9 cellular contexts compared by ENCODE assay signal in genomic region chr1:169483500-169483966, GRCh38. TPM values are rescaled to one million over a fixed set of nuclear protein-coding genes. Genes with fewer than 3 reads are reported as not detected.
DNase-seq lines count a peak whose midpoint lies in the region; FAIRE-seq and TF ChIP-seq lines count a peak whose summit lies in the region.
"Had no signal": no experiment of that assay in that cellular context is flagged by ENCODE, and none has a peak within 500 bp of the region (broad histone marks: within the 10 kb centered on the region; RNA-seq: fewer than 3 reads in every experiment).

No MANE protein-coding gene starts in this region.

- no peaks in the 10 kb centered on the region for H3K27me3 ChIP-seq in iPS-20b (ENCODE audit: insufficient read depth, low read length)
- no peaks in the 10 kb centered on the region for H3K27me3 ChIP-seq in thyroid gland

- peak overlapping the region; percentile 79; the same call in 1 of the 2 replicates for H3K9ac ChIP-seq in iPS-20b (ENCODE audit: low read depth, low read length)

- no peak overlapping the region for H3K27ac ChIP-seq in iPS-20b (ENCODE audit: low read length)
- peak overlapping the region in 2 of 3 donors; percentile 98 for H3K27ac ChIP-seq in thyroid gland

- H3K36me3 Mint-ChIP-seq in activated T-cell treated with anti-CD3 and anti-CD28 coated beads, Interleukin-2, amount 50 U/mL, for 24 hours (ENCODE audit: low read depth): peaks cover 26% of the 10 kb centered on the region
- H3K36me3 Mint-ChIP-seq in activated T-helper 2 cell treated with anti-CD3 and anti-CD28 coated beads, Interferon-gamma antibody, Interleukin-2, Interleukin-4, amounts not matched to agents 10 μg/mL and 5 μg/mL and 100 μg/mL, durations not matched to agents 14 hours and 24 hours and 36 hours (ENCODE audit: low read depth): peaks cover 14% of the 10 kb centered on the region

- no peak for DNase-seq in activated T-cell treated with anti-CD3 and anti-CD28 coated beads, Interleukin-2, amount 50 U/mL, for 24 hours
- no peak for DNase-seq in activated T-cell treated with anti-CD3 and anti-CD28 coated beads, Interleukin-2, amount 50 U/mL, for 48 hours
- no peak for DNase-seq in activated T-helper 2 cell treated with anti-CD3 and anti-CD28 coated beads, Interferon-gamma antibody, Interleukin-2, Interleukin-4, amounts not matched to agents 10 μg/mL and 5 μg/mL and 100 μg/mL, durations not matched to agents 14 hours and 24 hours and 36 hours (ENCODE audit: low spot score)
- DNase-seq in thyroid gland (peak; percentile 32 to 54), A172 (ENCODE audit: low spot score) (no peak), posterior vena cava (ENCODE audit: low spot score) (no peak), D721Med (ENCODE audit: insufficient read length, low spot score) (no peak)

- TF ChIP-seq POLR2A in thyroid gland (IDR thresholded peaks at IDR 0.05): peak in 1 of 2 donors; percentile 81

- intact Hi-C loops in activated T-helper 2 cell treated with anti-CD3 and anti-CD28 coated beads, Interferon-gamma antibody, Interleukin-2, Interleukin-4, amounts not matched to agents 10 μg/mL and 5 μg/mL and 100 μg/mL, durations not matched to agents 14 hours and 24 hours and 36 hours (cut with micrococcal nuclease): no loop called here
- intact Hi-C loops in thyroid gland (cut with DNase I): no loop called here
- intact Hi-C loops in posterior vena cava (cut with DNase I): no loop called here

- no peaks in the 10 kb centered on the region for H3K9me3 ChIP-seq in iPS-20b (ENCODE audit: insufficient read depth, low read depth, low read length)
- H3K9me3 ChIP-seq in thyroid gland: no peaks in the 10 kb centered on the region

- peaks cover 63% of the 10 kb centered on the region for H3K4me1 Mint-ChIP-seq in activated T-cell treated with anti-CD3 and anti-CD28 coated beads, Interleukin-2, amount 50 U/mL, for 24 hours (ENCODE audit: low read depth)
- peaks cover 68% of the 10 kb centered on the region for H3K4me1 Mint-ChIP-seq in activated T-helper 2 cell treated with anti-CD3 and anti-CD28 coated beads, Interferon-gamma antibody, Interleukin-2, Interleukin-4, amounts not matched to agents 10 μg/mL and 5 μg/mL and 100 μg/mL, durations not matched to agents 14 hours and 24 hours and 36 hours (ENCODE audit: low read depth)

- WGBS in thyroid gland, 2 donors: 53 to 66% methylated on average over 5 of the region's 5 CpGs

- H3K4me1 ChIP-seq in iPS-20b (ENCODE audit: insufficient read depth, low read length): peaks cover 66% of the 10 kb centered on the region
- H3K4me1 ChIP-seq in thyroid gland: peaks cover 16 to 31% of the 10 kb centered on the region in 2 donors

- FAIRE-seq in D721Med (lab: Jason Lieb, UNC): no peak
- FAIRE-seq: G401.6 had no signal

- TF ChIP-seq CTCF in thyroid gland (IDR thresholded peaks at IDR 0.05) (no peak), D721Med (IDR thresholded peaks at IDR 0.05; ENCODE audit: insufficient read depth, missing control alignments) (no peak)

- H3K4me3 ChIP-seq in iPS-20b (ENCODE audit: low read length) (peak overlapping the region; percentile 79), thyroid gland (replicated peaks in 1 of 3) (peak overlapping the region in 1 of 3 donors; percentile 87)

- no peaks in the 10 kb centered on the region for H3K9me3 Mint-ChIP-seq in activated T-cell treated with anti-CD3 and anti-CD28 coated beads, Interleukin-2, amount 50 U/mL, for 24 hours
- no peaks in the 10 kb centered on the region for H3K9me3 Mint-ChIP-seq in activated T-helper 2 cell treated with anti-CD3 and anti-CD28 coated beads, Interferon-gamma antibody, Interleukin-2, Interleukin-4, amounts not matched to agents 10 μg/mL and 5 μg/mL and 100 μg/mL, durations not matched to agents 14 hours and 24 hours and 36 hours

- H3K27ac Mint-ChIP-seq in activated T-cell treated with anti-CD3 and anti-CD28 coated beads, Interleukin-2, amount 50 U/mL, for 24 hours: no peak overlapping the region
- no peak overlapping the region for H3K27ac Mint-ChIP-seq in activated T-helper 2 cell treated with anti-CD3 and anti-CD28 coated beads, Interferon-gamma antibody, Interleukin-2, Interleukin-4, amounts not matched to agents 10 μg/mL and 5 μg/mL and 100 μg/mL, durations not matched to agents 14 hours and 24 hours and 36 hours

- H3K27me3 Mint-ChIP-seq in activated T-cell treated with anti-CD3 and anti-CD28 coated beads, Interleukin-2, amount 50 U/mL, for 24 hours: no peaks in the 10 kb centered on the region
- H3K27me3 Mint-ChIP-seq in activated T-helper 2 cell treated with anti-CD3 and anti-CD28 coated beads, Interferon-gamma antibody, Interleukin-2, Interleukin-4, amounts not matched to agents 10 μg/mL and 5 μg/mL and 100 μg/mL, durations not matched to agents 14 hours and 24 hours and 36 hours (ENCODE audit: low read depth): no peaks in the 10 kb centered on the region

- peak overlapping the region; percentile 86 for H3K4me3 Mint-ChIP-seq in activated T-cell treated with anti-CD3 and anti-CD28 coated beads, Interleukin-2, amount 50 U/mL, for 24 hours
- H3K4me3 Mint-ChIP-seq in activated T-helper 2 cell treated with anti-CD3 and anti-CD28 coated beads, Interferon-gamma antibody, Interleukin-2, Interleukin-4, amounts not matched to agents 10 μg/mL and 5 μg/mL and 100 μg/mL, durations not matched to agents 14 hours and 24 hours and 36 hours (ENCODE audit: low read depth): peak overlapping the region; percentile 89

- no peaks in the 10 kb centered on the region; the same call in 1 of the 2 replicates for H3K36me3 ChIP-seq in iPS-20b (ENCODE audit: insufficient read depth, low read depth, low read length)
- H3K36me3 ChIP-seq in thyroid gland: no peaks in the 10 kb centered on the region

RNA-seq across cellular contexts. Expression of gene SLC19A2, which starts 2.2 kb away (rescaled TPM):
- 11.2 and 11.9 TPM in 2 replicates for total RNA-seq in activated T-helper 2 cell treated with anti-CD3 and anti-CD28 coated beads, Interferon-gamma antibody, Interleukin-2, Interleukin-4, amounts not matched to agents 10 μg/mL and 5 μg/mL and 100 μg/mL, durations not matched to agents 14 hours and 24 hours and 36 hours
- 10 to 100 TPM; 19.0 to 41.0 (median 27.8) TPM for total RNA-seq in thyroid gland
- 8.4 and 9.6 TPM in 2 replicates for total RNA-seq in A172 (2014; rRNA removed; shearing (Covaris generic))
- 10 to 100 TPM; 22.1 to 40.6 TPM for total RNA-seq in posterior vena cava

RNA-seq across cellular contexts. Expression of gene CCDC181, which starts 56.3 kb away (rescaled TPM):
- total RNA-seq in activated T-helper 2 cell treated with anti-CD3 and anti-CD28 coated beads, Interferon-gamma antibody, Interleukin-2, Interleukin-4, amounts not matched to agents 10 μg/mL and 5 μg/mL and 100 μg/mL, durations not matched to agents 14 hours and 24 hours and 36 hours: 0.09 TPM in 1 of 2 replicates, not detected in the other
- total RNA-seq in thyroid gland (under 1 TPM in 3 of 4 donors, not detected in 1; 0.40 to 0.63 (median 0.56) TPM), posterior vena cava (under 1 TPM; 0.51 to 0.95 TPM)
- total RNA-seq in A172 (2014; rRNA removed; shearing (Covaris generic)): 0.24 and 0.60 TPM in 2 replicates

Comparison
In these comparisons a context has a peak if more than half of its experiments do, and no peak if none do; other contexts are left out.
1. DNase-seq: peak in thyroid gland (2 of 2); none in activated T-cell treated with anti-CD3 and anti-CD28 coated beads, Interleukin-2, amount 50 U/mL, for 24 hours (single experiment), activated T-cell treated with anti-CD3 and anti-CD28 coated beads, Interleukin-2, amount 50 U/mL, for 48 hours (0 of 2), activated T-helper 2 cell treated with anti-CD3 and anti-CD28 coated beads, Interferon-gamma antibody, Interleukin-2, Interleukin-4, amounts not matched to agents 10 μg/mL and 5 μg/mL and 100 μg/mL, durations not matched to agents 14 hours and 24 hours and 36 hours (single experiment), A172 (single experiment), posterior vena cava (single experiment) and D721Med (single experiment).